11 cellular contexts compared by ENCODE assay signal in genomic region chr16:29667320-29667605, GRCh38. TPM values are rescaled to one million over a fixed set of nuclear protein-coding genes. Genes with fewer than 3 reads are reported as not detected.
DNase-seq lines count a peak whose midpoint lies in the region; ATAC-seq and TF ChIP-seq lines count a peak whose summit lies in the region.
"Not testable (repeated sequence)": the region's sequence is repeated elsewhere in the genome, so short reads cannot be mapped to it uniquely, and the experiment has no call there.
"Had no signal": no experiment of that assay in that cellular context is flagged by ENCODE, and none has a peak within 500 bp of the region (broad histone marks: within the 10 kb centered on the region; RNA-seq: fewer than 3 reads in every experiment).

No MANE protein-coding gene starts in this region.

- H3K27me3 Mint-ChIP-seq in H9 (ENCODE audit: low read depth); activated CD4-positive, alpha-beta T cell treated with anti-CD3 and anti-CD28 coated beads, Interleukin-2, amount 10 ng/mL, durations not matched to agents 7 days and 5 days; activated naive CD8-positive, alpha-beta T cell treated with anti-CD3 and anti-CD28 coated beads for 36 hours; natural killer cell (ENCODE audit: low read depth in 2 of 2); stimulated activated memory B cell treated with anti-CD40 and anti-IgM and Interleukin-4, amounts not matched to agents 10 μg/mL and 1 μg/mL and 100 μg/mL, for 72 hours: not testable (repeated sequence)

- DNase-seq in H9; activated CD4-positive, alpha-beta T cell treated with anti-CD3 and anti-CD28 coated beads, Interleukin-2, amount 10 ng/mL, durations not matched to agents 7 days and 5 days; activated naive CD8-positive, alpha-beta T cell treated with anti-CD3 and anti-CD28 coated beads for 36 hours; cardiac muscle cell (ENCODE audit: low read depth in 1 of 2, low spot score in 1 of 2); natural killer cell: not testable (repeated sequence)

- peak overlapping the region; percentile 96 to 100 (median 99) for H3K4me2 ChIP-seq in BLaER1 treated with 17β-estradiol and CSF1 and Interleukin-3, amounts not matched to agents 10 nM and 100 nM
- peak overlapping the region; percentile 36 for H3K4me2 ChIP-seq in H9 (ENCODE audit: insufficient read depth, insufficient read length, low read length)
- peak overlapping the region; percentile 84 for H3K4me2 ChIP-seq in OCI-LY1 (ENCODE audit: low read length)

- H2BK12ac ChIP-seq in H9 (ENCODE audit: insufficient read length, low read depth, low read length): not testable (repeated sequence)

- WGBS in H9 (ENCODE audit: extremely low coverage, insufficient read length, low lambda C conversion rate): no CpG with 5 or more reads among the region's 6 CpGs

- H3F3A ChIP-seq in OCI-LY1 (ENCODE audit: insufficient read depth, low read length): not testable (repeated sequence)

- peak overlapping the region in 9 of 11 experiments; percentile 81 to 93 (median 88); a peak in 18 of 22 replicates for H3K9ac ChIP-seq in BLaER1 treated with 17β-estradiol and CSF1 and Interleukin-3, amounts not matched to agents 10 nM and 100 nM
- H3K9ac ChIP-seq in H9 (ENCODE audit: extremely low read depth, insufficient read length, low read length): not testable (repeated sequence)
- H3K9ac ChIP-seq in OCI-LY1 (ENCODE audit: low read length): peak overlapping the region; percentile 90

- not testable (repeated sequence) for H3K23ac ChIP-seq in H9 (ENCODE audit: insufficient read length, low read depth, low read length)

- POLR2A ChIA-PET in activated CD4-positive, alpha-beta T cell treated with anti-CD3 and anti-CD28 coated beads, Interleukin-2, amount 10 ng/mL, durations not matched to agents 7 days and 5 days (lab: Charles Lee): not testable (repeated sequence)

- H3K56ac ChIP-seq in H9 (ENCODE audit: insufficient read length, low read depth, low read length): not testable (repeated sequence)

- H3K27ac Mint-ChIP-seq in H9 (peak overlapping the region in 1 of 3 experiments; percentile 82; a peak in 2 of 7 replicates), natural killer cell (peak overlapping the region; percentile 92 to 99)
- peak overlapping the region; percentile 54 for H3K27ac Mint-ChIP-seq in activated CD4-positive, alpha-beta T cell treated with anti-CD3 and anti-CD28 coated beads, Interleukin-2, amount 10 ng/mL, durations not matched to agents 7 days and 5 days
- peak overlapping the region; percentile 94 for H3K27ac Mint-ChIP-seq in activated naive CD8-positive, alpha-beta T cell treated with anti-CD3 and anti-CD28 coated beads for 36 hours
- H3K27ac Mint-ChIP-seq in stimulated activated memory B cell treated with anti-CD40 and anti-IgM and Interleukin-4, amounts not matched to agents 10 μg/mL and 1 μg/mL and 100 μg/mL, for 72 hours: peak overlapping the region; percentile 91

- not testable (repeated sequence) for H3K36me3 Mint-ChIP-seq in H9 (ENCODE audit: insufficient read depth in 1 of 3, low read depth in 3 of 3); natural killer cell; stimulated activated memory B cell treated with anti-CD40 and anti-IgM and Interleukin-4, amounts not matched to agents 10 μg/mL and 1 μg/mL and 100 μg/mL, for 72 hours
- H3K36me3 Mint-ChIP-seq in activated CD4-positive, alpha-beta T cell treated with anti-CD3 and anti-CD28 coated beads, Interleukin-2, amount 10 ng/mL, durations not matched to agents 7 days and 5 days (ENCODE audit: low read depth): peaks cover 65% of the 10 kb centered on the region
- peaks cover 43% of the 10 kb centered on the region for H3K36me3 Mint-ChIP-seq in activated naive CD8-positive, alpha-beta T cell treated with anti-CD3 and anti-CD28 coated beads for 36 hours

- H3K9me3 ChIP-seq in BLaER1 treated with 17β-estradiol and CSF1 and Interleukin-3, amounts not matched to agents 10 nM and 100 nM (replicated peaks in 1 of 11); H9 (ENCODE audit: control insufficient read depth, low read depth, low read length); OCI-LY1 (ENCODE audit: low read length); cardiac muscle cell (ENCODE audit: low read depth): not testable (repeated sequence)

- H2BK15ac ChIP-seq in H9 (ENCODE audit: low read depth, low read length): not testable (repeated sequence)

- peaks cover 0 to 67% (median 34%) of the 10 kb centered on the region in 11 experiments; a peak in 20 of 22 replicates for H3K36me3 ChIP-seq in BLaER1 treated with 17β-estradiol and CSF1 and Interleukin-3, amounts not matched to agents 10 nM and 100 nM
- H3K36me3 ChIP-seq in OCI-LY1 (ENCODE audit: insufficient read depth, low read length): peaks cover 17% of the 10 kb centered on the region
- not testable (repeated sequence) for H3K36me3 ChIP-seq in cardiac muscle cell

- intact Hi-C loops in natural killer cell (cut with micrococcal nuclease): loop anchor here (10.0 kb wide), 2 partner anchors 62 to 78 kb away; partner anchors contain the start of gene C16orf54

- not testable (repeated sequence) for H4K5ac ChIP-seq in H9 (ENCODE audit: insufficient read length, low read depth, low read length)

- not testable (repeated sequence) for H4K8ac ChIP-seq in H9 (replicated peaks; ENCODE audit: insufficient read length, low read depth, low read length)

- not testable (repeated sequence) for H2AFZ ChIP-seq in H9 (ENCODE audit: low read length); OCI-LY1 (ENCODE audit: low read length)

- not testable (repeated sequence) for H2AK5ac ChIP-seq in H9 (ENCODE audit: insufficient read length, low read length)

- H3K4me1 ChIP-seq in BLaER1 treated with 17β-estradiol and CSF1 and Interleukin-3, amounts not matched to agents 10 nM and 100 nM: peaks cover 56 to 94% (median 77%) of the 10 kb centered on the region in 10 experiments
- not testable (repeated sequence) for H3K4me1 ChIP-seq in H9 (ENCODE audit: insufficient read depth, low read length)
- H3K4me1 ChIP-seq in OCI-LY1 (ENCODE audit: insufficient read depth, low read length, severe bottlenecking) (peaks cover 49% of the 10 kb centered on the region), cardiac muscle cell (ENCODE audit: low read depth) (peaks cover 21% of the 10 kb centered on the region)

- not testable (repeated sequence) for H3K9me3 Mint-ChIP-seq in H9; activated CD4-positive, alpha-beta T cell treated with anti-CD3 and anti-CD28 coated beads, Interleukin-2, amount 10 ng/mL, durations not matched to agents 7 days and 5 days; activated naive CD8-positive, alpha-beta T cell treated with anti-CD3 and anti-CD28 coated beads for 36 hours; natural killer cell; stimulated activated memory B cell treated with anti-CD40 and anti-IgM and Interleukin-4, amounts not matched to agents 10 μg/mL and 1 μg/mL and 100 μg/mL, for 72 hours

- H2BK120ac ChIP-seq in H9 (ENCODE audit: low read depth, low read length, poor library complexity, severe bottlenecking): not testable (repeated sequence)

- H3T11ph ChIP-seq in H9 (ENCODE audit: low read length): not testable (repeated sequence)

- H3K4me1 Mint-ChIP-seq in H9: peaks cover 33 to 42% of the 10 kb centered on the region in 2 experiments
- peaks cover 43% of the 10 kb centered on the region for H3K4me1 Mint-ChIP-seq in activated CD4-positive, alpha-beta T cell treated with anti-CD3 and anti-CD28 coated beads, Interleukin-2, amount 10 ng/mL, durations not matched to agents 7 days and 5 days
- H3K4me1 Mint-ChIP-seq in activated naive CD8-positive, alpha-beta T cell treated with anti-CD3 and anti-CD28 coated beads for 36 hours: peaks cover 40% of the 10 kb centered on the region
- H3K4me1 Mint-ChIP-seq in natural killer cell: peaks cover 55 to 78% of the 10 kb centered on the region in 2 donors
- peaks cover 56% of the 10 kb centered on the region for H3K4me1 Mint-ChIP-seq in stimulated activated memory B cell treated with anti-CD40 and anti-IgM and Interleukin-4, amounts not matched to agents 10 μg/mL and 1 μg/mL and 100 μg/mL, for 72 hours

- not testable (repeated sequence) for H3K79me2 ChIP-seq in H9 (ENCODE audit: insufficient read depth, low read length)
- H3K79me2 ChIP-seq in OCI-LY1 (ENCODE audit: insufficient read depth, low read length): peaks cover 32% of the 10 kb centered on the region

- not testable (repeated sequence) for H3K79me1 ChIP-seq in H9 (ENCODE audit: insufficient read depth, low read depth, low read length, poor library complexity, severe bottlenecking)

- not testable (repeated sequence) for TF ChIP-seq CTCF in H9 (conservative IDR thresholded peaks at IDR 0.05); OCI-LY1 (IDR thresholded peaks at IDR 0.05; ENCODE audit: low read length); cardiac muscle cell (IDR thresholded peaks at IDR 0.05; ENCODE audit: low read depth, low read length); natural killer cell (IDR thresholded peaks at IDR 0.05)

- H3K27me3 ChIP-seq in BLaER1 treated with 17β-estradiol and CSF1 and Interleukin-3, amounts not matched to agents 10 nM and 100 nM; H9 (ENCODE audit: insufficient read depth, low read length); OCI-LY1 (ENCODE audit: insufficient read depth, low read length); cardiac muscle cell: not testable (repeated sequence)

- not testable (repeated sequence) for H2BK5ac ChIP-seq in H9 (ENCODE audit: insufficient read length, low read length)

- H3K18ac ChIP-seq in H9 (ENCODE audit: insufficient read length, low read depth, low read length): not testable (repeated sequence)

- CTCF ChIA-PET in activated CD4-positive, alpha-beta T cell treated with anti-CD3 and anti-CD28 coated beads, Interleukin-2, amount 10 ng/mL, durations not matched to agents 7 days and 5 days (lab: Charles Lee): interaction anchor here (1.2 kb wide), 1 partner anchor 16 kb away, joined by 3 read pairs; no protein-coding TSS in a partner anchor

- H4K91ac ChIP-seq in H9 (ENCODE audit: insufficient read length, low read depth, low read length): not testable (repeated sequence)

- not testable (repeated sequence) for ATAC-seq in natural killer cell; stimulated activated memory B cell treated with anti-CD40 and anti-IgM and Interleukin-4, amounts not matched to agents 10 μg/mL and 1 μg/mL and 100 μg/mL, for 72 hours

- not testable (repeated sequence) for H3K23me2 ChIP-seq in H9 (ENCODE audit: insufficient read length, low read depth, low read length, poor library complexity, severe bottlenecking)

- H3K4me3 Mint-ChIP-seq in H9 (peak overlapping the region; percentile 51 to 71; a peak in 4 of 5 replicates), natural killer cell (peak overlapping the region; percentile 99)
- H3K4me3 Mint-ChIP-seq in activated CD4-positive, alpha-beta T cell treated with anti-CD3 and anti-CD28 coated beads, Interleukin-2, amount 10 ng/mL, durations not matched to agents 7 days and 5 days: peak overlapping the region; percentile 99
- H3K4me3 Mint-ChIP-seq in activated naive CD8-positive, alpha-beta T cell treated with anti-CD3 and anti-CD28 coated beads for 36 hours: peak overlapping the region; percentile 93
- not testable (repeated sequence) for H3K4me3 Mint-ChIP-seq in stimulated activated memory B cell treated with anti-CD40 and anti-IgM and Interleukin-4, amounts not matched to agents 10 μg/mL and 1 μg/mL and 100 μg/mL, for 72 hours

- H3K4ac ChIP-seq in H9 (ENCODE audit: low read depth, low read length): not testable (repeated sequence)

- H4K20me1 ChIP-seq in BLaER1 treated with 17β-estradiol and CSF1 and Interleukin-3, amounts not matched to agents 10 nM and 100 nM: peaks cover 25 to 90% (median 74%) of the 10 kb centered on the region in 11 experiments; a peak in 18 of 22 replicates
- not testable (repeated sequence) for H4K20me1 ChIP-seq in H9 (ENCODE audit: control insufficient read depth, insufficient read depth, insufficient read length); OCI-LY1 (ENCODE audit: insufficient read depth, low read length)

- not testable (repeated sequence) for H3K9me2 ChIP-seq in OCI-LY1 (ENCODE audit: low read depth, low read length)

- peak overlapping the region in 9 of 10 experiments; percentile 65 to 92 (median 88); a peak in 16 of 20 replicates for H3K4me3 ChIP-seq in BLaER1 treated with 17β-estradiol and CSF1 and Interleukin-3, amounts not matched to agents 10 nM and 100 nM
- H3K4me3 ChIP-seq in OCI-LY1 (ENCODE audit: low read depth, low read length, poor library complexity, severe bottlenecking): peak overlapping the region; percentile 83
- peak overlapping the region; percentile 8 for H3K4me3 ChIP-seq in cardiac muscle cell

- H3K27ac ChIP-seq in BLaER1 treated with 17β-estradiol and CSF1 and Interleukin-3, amounts not matched to agents 10 nM and 100 nM: peak overlapping the region in 9 of 11 experiments; percentile 80 to 96 (median 92); a peak in 17 of 22 replicates
- H3K27ac ChIP-seq in H9 (ENCODE audit: insufficient read length, low read depth, low read length): not testable (repeated sequence)
- H3K27ac ChIP-seq in OCI-LY1 (ENCODE audit: low read depth, low read length, poor library complexity, severe bottlenecking) (peak overlapping the region; percentile 93), cardiac muscle cell (peak overlapping the region; percentile 88)

- H2BK20ac ChIP-seq in H9 (ENCODE audit: low read depth, low read length, poor library complexity, severe bottlenecking): not testable (repeated sequence)

- not testable (repeated sequence) for H3K14ac ChIP-seq in H9 (ENCODE audit: insufficient read depth, low read length)

RNA-seq across cellular contexts. Expression of gene SPN, which starts 4.2 kb away (rescaled TPM):
- total RNA-seq in H9 (2021) (0.77 and 1.1 TPM in 2 replicates), cardiac muscle cell (0.60 and 1.5 TPM in 2 replicates), natural killer cell (100 to 1,000 TPM; 373 to 439 (median 435) TPM)
- total RNA-seq in activated CD4-positive, alpha-beta T cell treated with anti-CD3 and anti-CD28 coated beads, Interleukin-2, amount 10 ng/mL, durations not matched to agents 7 days and 5 days: 100 to 1,000 TPM; 351 to 357 TPM
- total RNA-seq in activated naive CD8-positive, alpha-beta T cell treated with anti-CD3 and anti-CD28 coated beads for 36 hours: 100 to 1,000 TPM; 122 TPM
- polyA plus RNA-seq in cardiac muscle cell: 0.85 and 1.1 TPM in 2 replicates
- total RNA-seq: lung microvascular endothelial cell, pulmonary artery endothelial cell, SK-MEL-5 had no signal

RNA-seq across cellular contexts. Expression of gene QPRT, which starts 11.7 kb away (rescaled TPM):
- total RNA-seq in H9 (2021) (107 TPM in 2 replicates), cardiac muscle cell (223 and 268 TPM in 2 replicates), natural killer cell (1 to 10 TPM; 2.5 to 6.3 (median 4.7) TPM)
- total RNA-seq in activated CD4-positive, alpha-beta T cell treated with anti-CD3 and anti-CD28 coated beads, Interleukin-2, amount 10 ng/mL, durations not matched to agents 7 days and 5 days: 1 to 10 TPM; 3.9 to 4.8 TPM
- 1 to 10 TPM; 5.4 to 5.5 TPM for total RNA-seq in activated naive CD8-positive, alpha-beta T cell treated with anti-CD3 and anti-CD28 coated beads for 36 hours
- polyA plus RNA-seq in cardiac muscle cell: 213 and 266 TPM in 2 replicates

Comparison
In these comparisons a context has a peak if more than half of its experiments do, and no peak if none do; other contexts are left out.
1. H3K4me2 ChIP-seq: peak in every context shown above with its lines; median percentile 99 in BLaER1 treated with 17β-estradiol and CSF1 and Interleukin-3, amounts not matched to agents 10 nM and 100 nM; 84 in OCI-LY1; 36 in H9.
2. H3K4me3 ChIP-seq: peak in every context shown above with its lines; median percentile 88 in BLaER1 treated with 17β-estradiol and CSF1 and Interleukin-3, amounts not matched to agents 10 nM and 100 nM; 83 in OCI-LY1; 8 in cardiac muscle cell.
3. RNA of gene SPN, which starts 4.2 kb away (total RNA-seq): 373 to 439 TPM in natural killer cell, 351 to 357 TPM in activated CD4-positive, alpha-beta T cell treated with anti-CD3 and anti-CD28 coated beads, Interleukin-2, amount 10 ng/mL, durations not matched to agents 7 days and 5 days and 122 TPM in activated naive CD8-positive, alpha-beta T cell treated with anti-CD3 and anti-CD28 coated beads for 36 hours; 0.60 to 1.5 TPM in cardiac muscle cell and 0.77 to 1.1 TPM in H9; every median in the first group is over 10 times any median in the second.
4. RNA of gene QPRT, which starts 11.7 kb away (total RNA-seq): 223 to 268 TPM in cardiac muscle cell and 107 TPM in H9; 5.4 to 5.5 TPM in activated naive CD8-positive, alpha-beta T cell treated with anti-CD3 and anti-CD28 coated beads for 36 hours, 3.9 to 4.8 TPM in activated CD4-positive, alpha-beta T cell treated with anti-CD3 and anti-CD28 coated beads, Interleukin-2, amount 10 ng/mL, durations not matched to agents 7 days and 5 days and 2.5 to 6.3 TPM in natural killer cell; every median in the first group is over 10 times any median in the second.